13 cellular contexts compared by ENCODE assay signal in genomic region chr7:45180084-45180986, GRCh38. TPM values are rescaled to one million over a fixed set of nuclear protein-coding genes. Genes with fewer than 3 reads are reported as not detected.
"Had no signal": no experiment of that assay in that cellular context is flagged by ENCODE, and none has a peak within 500 bp of the region (broad histone marks: within the 10 kb centered on the region; RNA-seq: fewer than 3 reads in every experiment).

No MANE protein-coding gene starts in this region.

- H3K4me1 ChIP-seq: thyroid gland had no signal

- H3K27ac ChIP-seq: brain microvascular endothelial cell, ovary, thyroid gland had no signal

- H3K9me3 ChIP-seq: ovary, thyroid gland had no signal

- H3K27me3 ChIP-seq: brain microvascular endothelial cell, ovary, thyroid gland had no signal

- ATAC-seq: activated CD4-positive, CD25-positive, alpha-beta regulatory T cell treated with anti-CD3 and anti-CD28 coated beads, Interleukin-2, amount 50 U/mL, for 24 hours; activated naive CD4-positive, alpha-beta T cell treated with anti-CD3 and anti-CD28 coated beads, Interleukin-2, amount 50 U/mL, for 72 hours; esophagus mucosa had no signal

- H3K36me3 ChIP-seq: brain microvascular endothelial cell, ovary, thyroid gland had no signal

- DNase-seq: brain microvascular endothelial cell, cerebellar nuclear complex, immature natural killer cell, mesendoderm, nephron progenitor cell, T-helper 2 cell, thyroid gland had no signal

- H3K4me3 ChIP-seq: ovary, thyroid gland had no signal

RNA-seq across cellular contexts. Expression of gene RAMP3, which starts 22.7 kb away (rescaled TPM):
- total RNA-seq: activated CD4-positive, alpha-beta memory T cell treated with anti-CD3 and anti-CD28 coated beads for 36 hours; glomerular endothelial cell had no signal
- polyA plus RNA-seq: immature natural killer cell had no signal
